Comparison of ENCODE assay signal across 16 cellular contexts in the genomic region with DNA sequence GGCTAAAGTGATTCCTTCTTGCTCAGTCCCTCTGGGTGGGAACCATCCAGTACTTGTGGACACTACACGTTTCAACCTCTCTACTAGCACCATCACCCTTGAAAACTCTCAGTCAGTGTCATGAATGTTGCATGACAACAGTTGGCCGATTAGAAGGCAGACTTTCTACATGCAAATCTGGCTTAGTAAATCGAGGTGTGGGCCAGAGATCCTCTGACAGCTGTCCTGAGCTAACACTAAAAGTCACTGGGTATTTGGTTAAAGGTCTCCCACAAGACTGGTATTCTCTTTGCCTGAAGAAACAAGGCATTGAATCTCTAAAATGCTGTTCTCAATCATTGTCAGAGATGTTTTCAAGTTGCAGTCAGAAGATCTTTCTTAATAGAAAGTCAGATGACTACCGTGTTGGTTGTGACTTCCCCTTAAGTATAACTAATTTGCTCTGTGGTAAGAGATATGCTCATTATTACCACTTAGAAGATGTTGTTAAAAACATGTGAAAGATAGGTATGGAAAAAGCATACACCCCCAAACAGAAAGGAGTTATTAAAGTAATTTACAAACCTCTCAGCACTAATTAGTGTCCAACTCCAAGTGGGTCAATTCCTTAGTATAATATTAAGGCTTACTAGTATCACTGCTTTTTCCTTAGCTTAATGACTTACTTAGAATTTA.
DNase-seq lines count a peak whose midpoint lies in the region; ATAC-seq and TF ChIP-seq lines count a peak whose summit lies in the region.
"Had no signal": no experiment of that assay in that cellular context is flagged by ENCODE, and none has a peak within 500 bp of the region (broad histone marks: within the 10 kb centered on the region; RNA-seq: fewer than 3 reads in every experiment).

No MANE protein-coding gene starts in this region.

- H3K27ac ChIP-seq in HCT116 (ENCODE audit: low read depth, low read length) (no peak overlapping the region), WERI-Rb-1 (no peak overlapping the region; the same call in 1 of the 2 replicates), right atrium auricular region (no peak overlapping the region)

- intact Hi-C loops in HCT116 (cut with micrococcal nuclease), result no loop called here

- CTCF ChIA-PET in HCT116 (lab: Charles Lee), result no interaction called here

- H4K20me1 ChIP-seq in HCT116 (ENCODE audit: insufficient read depth), result no peaks in the 10 kb centered on the region

- RAD21 ChIA-PET in HCT116 (lab: Charles Lee; ENCODE audit: low non-redundant PET in 1 of 2, low total read pairs in 2 of 2, uncharacterized antibody in 2 of 2, unreplicated experiment in 2 of 2), result no interaction called here

- ATAC-seq in HCT116 (no peak), GM18873 (IDR thresholded peaks at IDR 0.05; ENCODE audit: low FRiP score, unreplicated experiment) (no peak)

- H3K9me3 ChIP-seq in HCT116 (ENCODE audit: control insufficient read depth in 1 of 2, insufficient read depth in 1 of 2, low read depth in 1 of 2, low read length in 2 of 2) (no peaks in the 10 kb centered on the region), WERI-Rb-1 (ENCODE audit: severe bottlenecking) (no peaks in the 10 kb centered on the region), right atrium auricular region (no peaks in the 10 kb centered on the region)

- H3K36me3 ChIP-seq in HCT116 (ENCODE audit: control insufficient read depth in 1 of 2, insufficient read depth in 2 of 2, low read length in 2 of 2) (peaks cover 3 to 5% of the 10 kb centered on the region in 2 experiments; a peak in 2 of 4 replicates), WERI-Rb-1 (peaks cover 71% of the 10 kb centered on the region), right atrium auricular region (peaks cover 51% of the 10 kb centered on the region)

- TF ChIP-seq RAD21 in HCT116 (IDR thresholded peaks at IDR 0.05; ENCODE audit: low read depth), result no peak

- DNase-seq in HCT116 (ENCODE audit: low read depth, low spot score) (no peak), NCI-H526 (lab: John Stamatoyannopoulos, UW) (peak; percentile 56 to 85), WERI-Rb-1 (peak; percentile 58), myocyte (ENCODE audit: low read depth) (peak; percentile 71), right atrium auricular region (ENCODE audit: low spot score) (no peak)
- no peak for DNase-seq in activated CD8-positive, alpha-beta memory T cell treated with anti-CD3 and anti-CD28 coated beads, Interleukin-2, amount 50 U/mL, for 4 hours
- DNase-seq: C1 segment of cervical spinal cord; CD8-positive, alpha-beta memory T cell; HCEC 1CT; NCI-H1694 treated with DMSO at 0.1 percent for 48 hours; NCI-H2107; NCI-H510A; OCI-M1; SHP77; T-helper 1 cell had no signal

- H3K4me2 ChIP-seq in HCT116 (ENCODE audit: low read length), result no peak overlapping the region

- H3K4me1 ChIP-seq in HCT116 (ENCODE audit: control insufficient read depth in 1 of 2, insufficient read depth in 2 of 2, low read length in 2 of 2) (peaks cover 16 to 22% of the 10 kb centered on the region in 2 experiments), right atrium auricular region (no peaks in the 10 kb centered on the region)

- no peak overlapping the region for H3K9ac ChIP-seq in HCT116 (ENCODE audit: low read length)

- POLR2A ChIA-PET in HCT116 (lab: Charles Lee), result no interaction called here

- no peaks in the 10 kb centered on the region for H3K79me2 ChIP-seq in HCT116 (ENCODE audit: insufficient read depth, low read length)

- H3K27me3 ChIP-seq in HCT116 (ENCODE audit: insufficient read depth, low read length) (no peaks in the 10 kb centered on the region), WERI-Rb-1 (ENCODE audit: insufficient read depth, low read depth, severe bottlenecking) (no peaks in the 10 kb centered on the region), right atrium auricular region (no peaks in the 10 kb centered on the region)

- H3K4me3 ChIP-seq in HCT116 (replicated peaks in 1 of 2; ENCODE audit: low read depth in 1 of 2, low read length in 2 of 2) (no peak overlapping the region), WERI-Rb-1 (ENCODE audit: low read depth, low read length) (no peak overlapping the region), right atrium auricular region (no peak overlapping the region)

- BruUV-seq in HCT116 (replicated peaks; lab: Mats Ljungman, UMichigan), result TSS peak; percentile 45

- no peak overlapping the region for H2AFZ ChIP-seq in HCT116 (ENCODE audit: low read depth, low read length, poor library complexity, severe bottlenecking)

- no peaks in the 10 kb centered on the region for H3K9me2 ChIP-seq in HCT116 (ENCODE audit: insufficient read depth)

- no peak for TF ChIP-seq CTCF in HCT116 (IDR thresholded peaks at IDR 0.05 in 2 of 3, conservative IDR thresholded peaks at IDR 0.05 in 1 of 3; ENCODE audit: borderline replicate concordance in 1 of 3, insufficient read depth in 1 of 3, low read depth in 2 of 3, low read length in 2 of 3)
- TF ChIP-seq CTCF in WERI-Rb-1 (IDR thresholded peaks at IDR 0.05; ENCODE audit: low read depth, low read length), result no peak
- TF ChIP-seq CTCF in right atrium auricular region (IDR thresholded peaks at IDR 0.05), result no peak

- no peak for TF ChIP-seq POLR2A in HCT116 (IDR thresholded peaks at IDR 0.05; ENCODE audit: borderline replicate concordance, extremely low read depth, insufficient read depth, insufficient read length)

TF ChIP-seq in HCT116, 20 proteins besides CTCF, POLR2A, EP300 and RAD21:
- TF ChIP-seq SP1 (IDR thresholded peaks at IDR 0.05; ENCODE audit: low read depth) (no peak), TCF7L2 (IDR thresholded peaks at IDR 0.05; ENCODE audit: borderline replicate concordance, extremely low read depth, insufficient read depth, insufficient read length) (no peak), ATF3 (IDR thresholded peaks at IDR 0.05) (no peak), CEBPB (IDR thresholded peaks at IDR 0.05; ENCODE audit: low read depth) (no peak), POLR2AphosphoS5 (IDR thresholded peaks at IDR 0.05; ENCODE audit: low read depth, low read length) (no peak), ZFX (IDR thresholded peaks at IDR 0.05) (no peak), ELF1 (IDR thresholded peaks at IDR 0.05; ENCODE audit: borderline replicate concordance, low read depth) (no peak), ZNF274 (IDR thresholded peaks at IDR 0.05; ENCODE audit: low read depth, low read length) (no peak), YY1 (IDR thresholded peaks at IDR 0.05; ENCODE audit: extremely low read depth, insufficient replicate concordance, low read depth, low read length) (no peak), EZH2phosphoT487 (IDR thresholded peaks at IDR 0.05; ENCODE audit: borderline replicate concordance) (no peak)
- TF ChIP-seq, protein P1, sequence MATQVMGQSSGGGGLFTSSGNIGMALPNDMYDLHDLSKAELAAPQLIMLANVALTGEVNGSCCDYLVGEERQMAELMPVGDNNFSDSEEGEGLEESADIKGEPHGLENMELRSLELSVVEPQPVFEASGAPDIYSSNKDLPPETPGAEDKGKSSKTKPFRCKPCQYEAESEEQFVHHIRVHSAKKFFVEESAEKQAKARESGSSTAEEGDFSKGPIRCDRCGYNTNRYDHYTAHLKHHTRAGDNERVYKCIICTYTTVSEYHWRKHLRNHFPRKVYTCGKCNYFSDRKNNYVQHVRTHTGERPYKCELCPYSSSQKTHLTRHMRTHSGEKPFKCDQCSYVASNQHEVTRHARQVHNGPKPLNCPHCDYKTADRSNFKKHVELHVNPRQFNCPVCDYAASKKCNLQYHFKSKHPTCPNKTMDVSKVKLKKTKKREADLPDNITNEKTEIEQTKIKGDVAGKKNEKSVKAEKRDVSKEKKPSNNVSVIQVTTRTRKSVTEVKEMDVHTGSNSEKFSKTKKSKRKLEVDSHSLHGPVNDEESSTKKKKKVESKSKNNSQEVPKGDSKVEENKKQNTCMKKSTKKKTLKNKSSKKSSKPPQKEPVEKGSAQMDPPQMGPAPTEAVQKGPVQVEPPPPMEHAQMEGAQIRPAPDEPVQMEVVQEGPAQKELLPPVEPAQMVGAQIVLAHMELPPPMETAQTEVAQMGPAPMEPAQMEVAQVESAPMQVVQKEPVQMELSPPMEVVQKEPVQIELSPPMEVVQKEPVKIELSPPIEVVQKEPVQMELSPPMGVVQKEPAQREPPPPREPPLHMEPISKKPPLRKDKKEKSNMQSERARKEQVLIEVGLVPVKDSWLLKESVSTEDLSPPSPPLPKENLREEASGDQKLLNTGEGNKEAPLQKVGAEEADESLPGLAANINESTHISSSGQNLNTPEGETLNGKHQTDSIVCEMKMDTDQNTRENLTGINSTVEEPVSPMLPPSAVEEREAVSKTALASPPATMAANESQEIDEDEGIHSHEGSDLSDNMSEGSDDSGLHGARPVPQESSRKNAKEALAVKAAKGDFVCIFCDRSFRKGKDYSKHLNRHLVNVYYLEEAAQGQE (IDR thresholded peaks at IDR 0.05; ENCODE audit: low read depth), result no peak

Comparison
In these comparisons a context has a peak if more than half of its experiments do, and no peak if none do; other contexts are left out.
1. DNase-seq: peak in NCI-H526 (2 of 2), WERI-Rb-1 (single experiment) and myocyte (single experiment); none in HCT116 (single experiment), activated CD8-positive, alpha-beta memory T cell treated with anti-CD3 and anti-CD28 coated beads, Interleukin-2, amount 50 U/mL, for 4 hours (single experiment) and right atrium auricular region (single experiment).